In the genomic region with DNA sequence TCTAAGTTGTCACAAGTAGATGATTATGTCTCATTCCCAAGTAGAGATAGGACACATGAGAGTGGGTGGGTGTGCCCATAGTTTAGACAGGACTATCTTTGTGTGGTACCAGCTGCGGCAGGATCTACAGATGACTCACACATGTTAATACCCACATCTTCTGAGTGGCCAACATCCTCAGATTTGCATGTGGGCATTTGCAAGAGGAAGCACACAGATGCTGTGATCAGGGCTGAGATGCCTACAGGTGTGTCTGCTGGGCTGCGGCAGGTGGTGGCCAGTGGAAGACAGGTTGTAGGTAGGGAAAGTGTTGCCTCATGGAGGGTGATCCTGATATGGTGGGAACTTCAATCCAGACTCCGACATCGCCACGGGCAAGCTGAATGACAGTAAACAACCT, we compare ENCODE assay signal across 8 cellular contexts. TPM values are rescaled to one million over a fixed set of nuclear protein-coding genes. Genes with fewer than 3 reads are reported as not detected.
A peak's percentile ranks its signal among the peaks of the same experiment; 100 is the strongest.
DNase-seq lines count a peak whose midpoint lies in the region; ATAC-seq and TF ChIP-seq lines count a peak whose summit lies in the region.

No MANE protein-coding gene starts in this region.

- H3K27me3 Mint-ChIP-seq in naive thymus-derived CD8-positive, alpha-beta T cell = no peaks in the 10 kb centered on the region

- CTCF ChIA-PET in RWPE1 (lab: Yijun Ruan, JAX) = no interaction called here

- DNase-seq in RPMI7951 (ENCODE audit: low read depth) (peak; percentile 71), brain microvascular endothelial cell (no peak), epidermal melanocyte (ENCODE audit: insufficient read length, low spot score) (no peak), RWPE1 (ENCODE audit: low spot score) (no peak)
- peak in 2 of 10 donors; percentile 43 to 69 for DNase-seq in naive thymus-derived CD8-positive, alpha-beta T cell
- DNase-seq in stimulated activated CD4-positive, alpha-beta T cell treated with anti-CD3 and anti-CD28 coated beads, Interleukin-4, amount 100 ng/mL, for 4 hours = no peak

- H3K4me1 Mint-ChIP-seq in naive thymus-derived CD8-positive, alpha-beta T cell = peaks cover 29 to 76% (median 58%) of the 10 kb centered on the region in 4 donors

- no peaks in the 10 kb centered on the region for H3K9me3 Mint-ChIP-seq in naive thymus-derived CD8-positive, alpha-beta T cell

- in situ Hi-C loops in brain microvascular endothelial cell (cut with HindIII; ENCODE audit: low pct_ligation_motif_present, low sequenced_read_pairs) = no loop called here

- peak; percentile 86 for ATAC-seq in GM18861 (IDR thresholded peaks at IDR 0.05; ENCODE audit: unreplicated experiment)
- peak; percentile 72 for ATAC-seq in HG02642 (IDR thresholded peaks at IDR 0.05; ENCODE audit: poor library complexity, unreplicated experiment)
- ATAC-seq in naive thymus-derived CD8-positive, alpha-beta T cell = peak; percentile 9 to 43

- H3K27ac ChIP-seq in brain microvascular endothelial cell = no peak overlapping the region
- H3K27ac ChIP-seq in RWPE1 = no peak overlapping the region

- H3K4me3 Mint-ChIP-seq in naive thymus-derived CD8-positive, alpha-beta T cell = peak overlapping the region in 9 of 10 donors; percentile 80 to 92 (median 85)

- H3K27ac Mint-ChIP-seq in naive thymus-derived CD8-positive, alpha-beta T cell = peak overlapping the region; percentile 90 to 99 (median 95)

- no peaks in the 10 kb centered on the region for H3K36me3 Mint-ChIP-seq in naive thymus-derived CD8-positive, alpha-beta T cell

- H3K27me3 ChIP-seq in brain microvascular endothelial cell (replicated peaks) = no peaks in the 10 kb centered on the region

- POLR2A ChIA-PET in naive thymus-derived CD8-positive, alpha-beta T cell (lab: Charles Lee) = interaction anchor here (1.1 to 4.0 kb wide), 2 partner anchors 10 to 32 kb away, joined by 3 to 42 read pairs; no protein-coding TSS in a partner anchor
- POLR2A ChIA-PET in RWPE1 (lab: Yijun Ruan, JAX; ENCODE audit: low non-redundant PET) = no interaction called here

- no peak for TF ChIP-seq CTCF in brain microvascular endothelial cell (IDR thresholded peaks at IDR 0.05; ENCODE audit: low read depth, low read length, missing control alignments)
- no peak for TF ChIP-seq CTCF in RWPE1 (conservative IDR thresholded peaks at IDR 0.05; ENCODE audit: low read depth)

- no peaks in the 10 kb centered on the region for H3K36me3 ChIP-seq in brain microvascular endothelial cell (replicated peaks)

- H3K4me3 ChIP-seq in brain microvascular endothelial cell (ENCODE audit: low read depth, low read length) = no peak overlapping the region

RNA-seq across cellular contexts. Expression of a gene that starts 50.8 kb away (rescaled TPM):
- total RNA-seq in RPMI7951 (2014; rRNA removed; shearing (Covaris generic)) = 54.3 and 70.0 TPM in 2 replicates
- total RNA-seq in naive thymus-derived CD8-positive, alpha-beta T cell = 100 to 1,000 TPM; 140 to 153 TPM
- polyA plus RNA-seq in naive thymus-derived CD8-positive, alpha-beta T cell = 10 to 100 TPM; 37.9 to 40.3 (median 38.2) TPM

Comparison
In these comparisons a context has a peak if more than half of its experiments do, and no peak if none do; other contexts are left out.
1. ATAC-seq: peak in every context shown above with its lines; median percentile 86 in GM18861; 72 in HG02642; 26 in naive thymus-derived CD8-positive, alpha-beta T cell.